18 cellular contexts compared by ENCODE assay signal in the genomic region with DNA sequence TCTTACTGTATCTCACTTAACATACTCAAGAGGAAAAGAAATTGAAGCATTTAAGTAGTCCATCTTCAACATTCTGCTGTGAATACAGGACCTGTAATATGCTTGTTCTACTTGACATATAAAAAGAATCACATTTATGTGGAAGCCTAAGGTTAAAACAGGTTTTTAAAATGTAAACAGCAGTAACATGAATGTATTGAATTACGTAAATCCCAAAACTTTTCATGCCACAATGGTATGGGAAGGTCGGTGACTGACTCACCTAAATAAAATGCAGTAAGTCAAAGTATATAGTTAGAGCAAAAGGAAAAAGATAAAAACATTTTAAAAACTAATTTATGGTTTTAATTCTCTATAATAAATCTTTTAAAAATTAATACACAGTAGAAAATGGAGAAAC.
A peak's percentile ranks its signal among the peaks of the same experiment; 100 is the strongest.
DNase-seq lines count a peak whose midpoint lies in the region; ATAC-seq, FAIRE-seq and TF ChIP-seq lines count a peak whose summit lies in the region.
"Had no signal": no experiment of that assay in that cellular context is flagged by ENCODE, and none has a peak within 500 bp of the region (broad histone marks: within the 10 kb centered on the region; RNA-seq: fewer than 3 reads in every experiment).

No MANE protein-coding gene starts in this region.

- H3K27me3 ChIP-seq in AG04450 (ENCODE audit: control insufficient read depth, insufficient read depth, low read length) (no peaks in the 10 kb centered on the region), bronchial epithelial cell (ENCODE audit: control insufficient read depth, insufficient read depth, low read length) (no peaks in the 10 kb centered on the region), psoas muscle (ENCODE audit: insufficient read depth in 3 of 3, low read length in 2 of 3) (peaks cover 0 to 11% (median 0%) of the 10 kb centered on the region in 3 donors)
- H3K27me3 ChIP-seq: gastrocnemius medialis, left lung had no signal

- no peak for ATAC-seq in HG02623 (IDR thresholded peaks at IDR 0.05; ENCODE audit: unreplicated experiment)
- no peak for ATAC-seq in psoas muscle
- ATAC-seq: effector memory CD8-positive, alpha-beta T cell; gastrocnemius medialis; left lung; Right ventricle myocardium inferior had no signal

- POLR2A ChIA-PET in AG04450 (lab: Yijun Ruan, JAX) = no interaction called here

- H3K27ac ChIP-seq in AG04450 (ENCODE audit: low read depth, low read length) (no peak overlapping the region), psoas muscle (no peak overlapping the region)
- H3K27ac ChIP-seq: C4-2B, gastrocnemius medialis, left lung, VCaP had no signal

- H3K4me3 ChIP-seq in AG04450 (ENCODE audit: low read depth, low read length) (no peak overlapping the region), bronchial epithelial cell (ENCODE audit: low read depth, low read length) (no peak overlapping the region), fibroblast of villous mesenchyme (ENCODE audit: low read depth, low read length) (no peak overlapping the region), psoas muscle (no peak overlapping the region)
- H3K4me3 ChIP-seq: gastrocnemius medialis, left lung had no signal

- H3K36me3 ChIP-seq in bronchial epithelial cell (ENCODE audit: control insufficient read depth, insufficient read depth, low read length) = no peaks in the 10 kb centered on the region
- H3K36me3 ChIP-seq in psoas muscle (ENCODE audit: insufficient read depth in 1 of 2, low read depth in 1 of 2) = no peaks in the 10 kb centered on the region
- H3K36me3 ChIP-seq: gastrocnemius medialis, left lung had no signal

- 76 to 82% (median 78%) methylated on average over 2 of the region's 2 CpGs for WGBS in psoas muscle, 3 donors

- DNase-seq in AG04450 (ENCODE audit: low read depth, low spot score) (peak; percentile 68), HT1080 (ENCODE audit: low read depth) (peak; percentile 38), bronchial epithelial cell (ENCODE audit: low read depth) (peak; percentile 92), fibroblast of villous mesenchyme (ENCODE audit: low read depth) (peak; percentile 82), cardiac septum (ENCODE audit: low spot score) (no peak), NCI-H2196 treated with DMSO at 0.1 percent for 48 hours (lab: John Stamatoyannopoulos, UW; ENCODE audit: unreplicated experiment) (no peak), psoas muscle (no peak)
- DNase-seq: activated effector memory CD4-positive, alpha-beta T cell treated with anti-CD3 and anti-CD28 coated beads, Interleukin-2, amount 50 U/mL, for 16 hours; cerebellar nuclear complex; effector memory CD8-positive, alpha-beta T cell; gastrocnemius medialis; left lung; NCI-H1105 treated with DMSO at 0.1 percent for 48 hours; stimulated activated CD4-positive, alpha-beta T cell treated with anti-CD3 and anti-CD28 coated beads, Interleukin-12 subunit alpha, Interleukin-12 subunit beta, amount 100 ng/mL, for 4 hours had no signal

- peaks cover 8% of the 10 kb centered on the region; the same call in 1 of the 2 replicates for H3K9me3 ChIP-seq in AG04450 (ENCODE audit: control insufficient read depth, insufficient read depth, low read length)
- no peaks in the 10 kb centered on the region for H3K9me3 ChIP-seq in psoas muscle
- H3K9me3 ChIP-seq: gastrocnemius medialis, left lung had no signal

- FAIRE-seq in bronchial epithelial cell (lab: Jason Lieb, UNC) = no peak

- CTCF ChIA-PET in AG04450 (lab: Charles Lee) = interaction anchor here (1.5 kb wide), 2 partner anchors 12 to 190 kb away, joined by 5 to 6 read pairs; no protein-coding TSS in a partner anchor

- H3K4me1 ChIP-seq in psoas muscle = no peaks in the 10 kb centered on the region
- H3K4me1 ChIP-seq: gastrocnemius medialis, left lung had no signal

- TF ChIP-seq CTCF in AG04450 (IDR thresholded peaks at IDR 0.05; ENCODE audit: low read depth, low read length) (no peak), bronchial epithelial cell (IDR thresholded peaks at IDR 0.05; ENCODE audit: insufficient read depth, low read length, severe bottlenecking) (no peak), fibroblast of villous mesenchyme (IDR thresholded peaks at IDR 0.05; ENCODE audit: insufficient read depth, low read depth, low read length) (no peak), psoas muscle (IDR thresholded peaks at IDR 0.05) (no peak)

- intact Hi-C loops in cardiac septum (cut with DNase I) (no loop called here), psoas muscle (cut with DNase I) (loop anchor here (5.0 to 10.0 kb wide), 2 partner anchors 191 to 273 kb away; no protein-coding TSS in a partner anchor)

Comparison
In these comparisons a context has a peak if more than half of its experiments do, and no peak if none do; other contexts are left out.
1. DNase-seq: peak in AG04450 (single experiment), HT1080 (single experiment), bronchial epithelial cell (single experiment) and fibroblast of villous mesenchyme (single experiment); none in cardiac septum (single experiment), NCI-H2196 treated with DMSO at 0.1 percent for 48 hours (single experiment) and psoas muscle (0 of 2).